8 cellular contexts compared by ENCODE assay signal in genomic region chr19:16572332-16573211, GRCh38. TPM values are rescaled to one million over a fixed set of nuclear protein-coding genes. Genes with fewer than 3 reads are reported as not detected.
DNase-seq lines count a peak whose midpoint lies in the region; ATAC-seq and TF ChIP-seq lines count a peak whose summit lies in the region.

SLC35E1 (minus strand) TSS chr19:16572415; CDS start chr19:16572364, 51 bp downstream.

- peaks cover 14% of the 10 kb centered on the region for H3F3A ChIP-seq in DOHH2 (ENCODE audit: control insufficient read depth, insufficient read depth)

- H3K9me3 ChIP-seq in DOHH2 (ENCODE audit: control insufficient read depth, insufficient read depth, low read length) = no peaks in the 10 kb centered on the region
- H3K9me3 ChIP-seq in KOPT-K1 (ENCODE audit: insufficient read depth, low read length, poor library complexity, severe bottlenecking) = no peaks in the 10 kb centered on the region
- H3K9me3 ChIP-seq in esophagus squamous epithelium = no peaks in the 10 kb centered on the region

- no peaks in the 10 kb centered on the region for H3K27me3 ChIP-seq in DOHH2 (ENCODE audit: control insufficient read depth, low read length)
- no peaks in the 10 kb centered on the region for H3K27me3 ChIP-seq in esophagus squamous epithelium

- H3K4me1 ChIP-seq in DOHH2 (ENCODE audit: control insufficient read depth, low read length) = peaks cover 29% of the 10 kb centered on the region
- peaks cover 15 to 63% (median 36%) of the 10 kb centered on the region in 3 donors for H3K4me1 ChIP-seq in esophagus squamous epithelium

- no peaks in the 10 kb centered on the region for H4K20me1 ChIP-seq in DOHH2 (ENCODE audit: control insufficient read depth, insufficient read depth, low read depth, low read length)

- peak within 1 kb of the TSS; percentile 29 for H3K27ac ChIP-seq in DOHH2 (ENCODE audit: low read depth, low read length)
- H3K27ac ChIP-seq in KOPT-K1 (ENCODE audit: low read depth, low read length, poor library complexity, severe bottlenecking) = peak within 1 kb of the TSS; percentile 81
- H3K27ac ChIP-seq in esophagus squamous epithelium = peak within 1 kb of the TSS; percentile 90 to 95 (median 92)

- H3K9me2 ChIP-seq in DOHH2 (replicated peaks; ENCODE audit: control insufficient read depth, low read length) = no peaks in the 10 kb centered on the region

- no peak for TF ChIP-seq CTCF in DOHH2 (IDR thresholded peaks at IDR 0.05; ENCODE audit: low read depth, low read length, poor library complexity, severe bottlenecking)
- no peak for TF ChIP-seq CTCF in esophagus squamous epithelium (IDR thresholded peaks at IDR 0.05)

- H3K36me3 ChIP-seq in DOHH2 (ENCODE audit: control insufficient read depth, low read length) = peaks cover 70% of the 10 kb centered on the region
- peaks cover 70% of the 10 kb centered on the region for H3K36me3 ChIP-seq in KOPT-K1 (ENCODE audit: insufficient read depth, low read length)
- peaks cover under 1 to 52% (median 32%) of the 10 kb centered on the region in 3 donors for H3K36me3 ChIP-seq in esophagus squamous epithelium

- H3K4me3 ChIP-seq in DOHH2 (ENCODE audit: low read length) (peak within 1 kb of the TSS; percentile 94), esophagus squamous epithelium (peak within 1 kb of the TSS; percentile 72 to 95 (median 84))

- H3K4me2 ChIP-seq in DOHH2 (ENCODE audit: low read length) = peak within 1 kb of the TSS; percentile 76

- peak in 3 of 4 donors; percentile 68 to 77 (median 74) for TF ChIP-seq POLR2A in esophagus squamous epithelium (IDR thresholded peaks at IDR 0.05)

- peak; percentile 72 for ATAC-seq in GM21825 (IDR thresholded peaks at IDR 0.05; ENCODE audit: unreplicated experiment)

- DNase-seq in RKO (ENCODE audit: low spot score) = peak; percentile 96
- peak; percentile 87 for DNase-seq in activated T-helper 1 cell treated with Interleukin-2 at 50 U/mL for 16 hours (ENCODE audit: low read depth)
- DNase-seq in esophagus squamous epithelium (lab: John Stamatoyannopoulos, UW) = peak; percentile 77
- peak; percentile 97 for DNase-seq in myocyte (ENCODE audit: low read depth)
- DNase-seq in stimulated activated CD8-positive, alpha-beta memory T cell treated with anti-CD3 and anti-CD28 coated beads, Interleukin-7, amount 100 ng/mL, for 4 hours (ENCODE audit: low read depth in 2 of 2) = peak; percentile 81 to 90

- peaks cover 90% of the 10 kb centered on the region for H3K79me2 ChIP-seq in DOHH2 (ENCODE audit: control insufficient read depth, low read length)

- intact Hi-C loops in esophagus squamous epithelium (cut with DNase I) = loop anchor here (10.0 kb wide), 1 partner anchor 52 kb away; the partner anchor contains the start of gene MED26

- WGBS in esophagus squamous epithelium, 2 donors = 0% methylated on average over 12 to 27 of the region's 83 CpGs

RNA-seq across cellular contexts. Expression of gene SLC35E1, which starts in this region (rescaled TPM):
- 10 to 100 TPM; 22.6 to 29.4 (median 25.3) TPM for total RNA-seq in esophagus squamous epithelium
- total RNA-seq in myocyte = 33.2 and 34.5 TPM in 2 replicates
- polyA plus RNA-seq in myocyte (2012) = 54.9 TPM

Comparison
In these comparisons a context has a peak if more than half of its experiments do, and no peak if none do; other contexts are left out.
1. Peak in every context shown above with its lines: DNase-seq, ATAC-seq, H3K4me3 ChIP-seq and H3K27ac ChIP-seq.
2. H3K27ac ChIP-seq: peak in every context shown above with its lines; median percentile 92 in esophagus squamous epithelium; 81 in KOPT-K1; 29 in DOHH2.